In the genomic region with DNA sequence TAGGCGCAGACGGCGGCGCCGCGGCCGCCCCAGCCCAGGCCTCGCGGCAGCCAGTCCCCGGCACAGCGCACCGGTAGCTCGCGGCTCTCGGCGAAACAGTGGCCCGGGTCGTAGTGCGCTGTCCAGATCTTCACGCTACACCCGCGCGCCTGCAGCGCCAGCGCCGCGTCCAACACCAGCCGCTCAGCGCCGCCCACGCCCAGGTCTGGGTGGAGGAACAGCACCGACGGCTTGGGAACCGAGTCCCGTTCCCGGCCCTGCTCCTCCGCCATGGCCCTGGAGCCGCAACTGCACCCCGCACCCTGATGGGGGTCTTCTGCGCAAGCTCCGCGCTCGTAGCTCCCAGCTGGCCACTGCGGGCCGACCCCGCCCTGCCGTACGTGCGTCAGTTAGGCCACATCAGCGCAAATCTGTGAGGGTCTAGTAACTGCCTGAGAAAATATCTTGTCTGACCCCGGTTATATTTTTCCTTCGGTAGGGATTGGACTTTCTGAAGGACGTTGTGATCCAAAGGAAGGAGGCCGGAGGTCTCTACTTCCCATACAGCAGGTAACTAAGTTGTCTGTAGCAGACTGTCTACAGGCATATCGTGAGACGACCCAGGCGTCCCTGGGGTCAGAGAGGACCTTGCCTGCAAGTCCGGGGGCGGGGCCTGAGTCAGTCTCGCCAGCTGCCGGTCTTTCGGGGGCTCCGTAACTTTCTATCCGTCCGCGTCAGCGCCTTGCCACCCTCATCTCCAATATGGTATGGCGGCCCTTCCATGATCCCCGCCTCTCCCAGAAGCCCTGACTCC, we compare ENCODE assay signal across 8 cellular contexts. TPM values are rescaled to one million over a fixed set of nuclear protein-coding genes. Genes with fewer than 3 reads are reported as not detected.
DNase-seq lines count a peak whose midpoint lies in the region; ATAC-seq, FAIRE-seq and TF ChIP-seq lines count a peak whose summit lies in the region.

A gene with protein sequence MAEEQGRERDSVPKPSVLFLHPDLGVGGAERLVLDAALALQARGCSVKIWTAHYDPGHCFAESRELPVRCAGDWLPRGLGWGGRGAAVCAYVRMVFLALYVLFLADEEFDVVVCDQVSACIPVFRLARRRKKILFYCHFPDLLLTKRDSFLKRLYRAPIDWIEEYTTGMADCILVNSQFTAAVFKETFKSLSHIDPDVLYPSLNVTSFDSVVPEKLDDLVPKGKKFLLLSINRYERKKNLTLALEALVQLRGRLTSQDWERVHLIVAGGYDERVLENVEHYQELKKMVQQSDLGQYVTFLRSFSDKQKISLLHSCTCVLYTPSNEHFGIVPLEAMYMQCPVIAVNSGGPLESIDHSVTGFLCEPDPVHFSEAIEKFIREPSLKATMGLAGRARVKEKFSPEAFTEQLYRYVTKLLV (minus strand): TSS at position 320 of the 793 bp plus-strand sequence. CDS start 48 bp downstream, at position 272.
A gene (plus strand): TSS at position 660 of the 793 bp plus-strand sequence. CDS start 82 bp downstream, at position 742.

- H3K9ac ChIP-seq in Loucy (ENCODE audit: low read depth, low read length, poor library complexity, severe bottlenecking), result peak within 1 kb of the TSS; percentile 88

- peaks cover 83% of the 10 kb centered on the region for H3K79me2 ChIP-seq in Loucy (ENCODE audit: insufficient read depth, low read length)

- H3K4me3 Mint-ChIP-seq in natural killer cell treated with Interleukin-12 subunit alpha and Interleukin-12 subunit beta and Interleukin-15 and Interleukin-18, amount 100 ng/mL, for 72 hours, result peak within 1 kb of the TSS; percentile 100

- no peaks in the 10 kb centered on the region for H3K9me3 Mint-ChIP-seq in natural killer cell treated with Interleukin-12 subunit alpha and Interleukin-12 subunit beta and Interleukin-15 and Interleukin-18, amount 100 ng/mL, for 72 hours

- H3K36me3 Mint-ChIP-seq in natural killer cell treated with Interleukin-12 subunit alpha and Interleukin-12 subunit beta and Interleukin-15 and Interleukin-18, amount 100 ng/mL, for 72 hours, result peaks cover 64% of the 10 kb centered on the region

- peaks cover 55 to 62% of the 10 kb centered on the region in 2 donors for H3K4me1 Mint-ChIP-seq in natural killer cell treated with Interleukin-12 subunit alpha and Interleukin-12 subunit beta and Interleukin-15 and Interleukin-18, amount 100 ng/mL, for 72 hours (ENCODE audit: low read depth in 2 of 2)

- H3K9me2 ChIP-seq in Loucy (replicated peaks; ENCODE audit: low read depth, low read length), result no peaks in the 10 kb centered on the region

- peak within 1 kb of the TSS; percentile 98 for H3K4me2 ChIP-seq in Loucy (ENCODE audit: low read depth, low read length, poor library complexity, severe bottlenecking)

- peak; percentile 95 for DNase-seq in EL
- DNase-seq in H54 (ENCODE audit: insufficient read length, low spot score), result peak; percentile 98
- peak; percentile 86 for DNase-seq in activated effector memory CD4-positive, alpha-beta T cell treated with Interleukin-2 at 50 U/mL for 16 hours
- peak; percentile 97 for DNase-seq in fibroblast of pulmonary artery (ENCODE audit: low read depth)
- DNase-seq in natural killer cell treated with Interleukin-12 subunit alpha and Interleukin-12 subunit beta and Interleukin-15 and Interleukin-18, amount 100 ng/mL, for 72 hours (ENCODE audit: low spot score), result peak; percentile 96
- peak; percentile 97 for DNase-seq in stimulated activated naive CD8-positive, alpha-beta T cell treated with anti-CD3 and anti-CD28 coated beads, Interleukin-15, Interleukin-2, amounts not matched to agents 100 U/mL and 50 U/mL, for 24 hours

- no peaks in the 10 kb centered on the region for H3F3A ChIP-seq in Loucy (ENCODE audit: low read depth)

- no peaks in the 10 kb centered on the region for H3K9me3 ChIP-seq in Loucy (ENCODE audit: insufficient read depth, low read depth, low read length)

- TF ChIP-seq CTCF in Loucy (conservative IDR thresholded peaks at IDR 0.05; ENCODE audit: low read length) (no peak), fibroblast of pulmonary artery (IDR thresholded peaks at IDR 0.05; ENCODE audit: low read length, missing control alignments) (no peak)

- peak; percentile 96 to 97 for ATAC-seq in natural killer cell treated with Interleukin-12 subunit alpha and Interleukin-12 subunit beta and Interleukin-15 and Interleukin-18, amount 100 ng/mL, for 72 hours
- peak; percentile 97 for ATAC-seq in stimulated activated naive CD8-positive, alpha-beta T cell treated with anti-CD3 and anti-CD28 coated beads, Interleukin-15, Interleukin-2, amounts not matched to agents 100 U/mL and 50 U/mL, for 24 hours

- no peaks in the 10 kb centered on the region for H3K27me3 Mint-ChIP-seq in natural killer cell treated with Interleukin-12 subunit alpha and Interleukin-12 subunit beta and Interleukin-15 and Interleukin-18, amount 100 ng/mL, for 72 hours

- H3K4me3 ChIP-seq in Loucy (ENCODE audit: low read length, poor library complexity, severe bottlenecking) (peak within 1 kb of the TSS; percentile 90), fibroblast of pulmonary artery (replicated peaks; ENCODE audit: low read depth, low read length) (peak within 1 kb of the TSS; percentile 99)

- H3K27me3 ChIP-seq in Loucy (ENCODE audit: insufficient read depth, low read length, poor library complexity, severe bottlenecking), result no peaks in the 10 kb centered on the region

- H2AFZ ChIP-seq in Loucy (ENCODE audit: low read length), result peak within 1 kb of the TSS; percentile 97

- H3K4me1 ChIP-seq in Loucy (ENCODE audit: insufficient read depth, low read length, poor library complexity, severe bottlenecking), result peaks cover 47% of the 10 kb centered on the region

- peak within 1 kb of the TSS; percentile 99 to 100 for H3K27ac Mint-ChIP-seq in natural killer cell treated with Interleukin-12 subunit alpha and Interleukin-12 subunit beta and Interleukin-15 and Interleukin-18, amount 100 ng/mL, for 72 hours

- H3K36me3 ChIP-seq in Loucy (ENCODE audit: insufficient read depth, low read length), result peaks cover 8% of the 10 kb centered on the region; the same call in 1 of the 2 replicates

- FAIRE-seq in H54 (lab: Jason Lieb, UNC), result peak; percentile 89

- TF ChIP-seq POLR2A in H54 (IDR thresholded peaks at IDR 0.05; ENCODE audit: low read depth, low read length), result peak; percentile 98
- peak; percentile 94 for TF ChIP-seq POLR2A in Raji (IDR thresholded peaks at IDR 0.05; ENCODE audit: insufficient read depth, low read depth, low read length)

- peaks cover 46% of the 10 kb centered on the region for H4K20me1 ChIP-seq in Loucy (ENCODE audit: insufficient read depth, low read length, poor library complexity, severe bottlenecking)

RNA-seq across cellular contexts. Expression of the first gene that starts in this region (rescaled TPM):
- total RNA-seq in natural killer cell treated with Interleukin-12 subunit alpha and Interleukin-12 subunit beta and Interleukin-15 and Interleukin-18, amount 100 ng/mL, for 72 hours, result 10 to 100 TPM; 56.9 to 62.2 TPM

RNA-seq across cellular contexts. Expression of the second gene that starts in this region (rescaled TPM):
- 100 to 1,000 TPM; 176 to 255 TPM for total RNA-seq in natural killer cell treated with Interleukin-12 subunit alpha and Interleukin-12 subunit beta and Interleukin-15 and Interleukin-18, amount 100 ng/mL, for 72 hours

Comparison
In these comparisons a context has a peak if more than half of its experiments do, and no peak if none do; other contexts are left out.
1. Peak in every context shown above with its lines: DNase-seq, ATAC-seq and H3K4me3 ChIP-seq.